Comparison of ENCODE assay signal across 1 cellular context in genomic region chr17:28658766-28659496, GRCh38.
TF ChIP-seq lines count a peak whose summit lies in the region.

No MANE protein-coding gene starts in this region.

TF ChIP-seq in K562, 482 proteins besides CTCF, POLR2A, EP300 and RAD21:
- TF ChIP-seq SMAD4 (CRISPR knock-in tag; conservative IDR thresholded peaks at IDR 0.05) (0 out of 2 replicates have a peak, but pooled peaks have one; percentile 39), ZBTB33 (CRISPR knock-in tag; IDR thresholded peaks at IDR 0.05) (peak; percentile 85), POLR2G (IDR thresholded peaks at IDR 0.05; ENCODE audit: low read depth, low read length) (0 out of 2 replicates have a peak, but pooled peaks have one; percentile 4)
